In genomic region chr22:28909375-28909774, GRCh38 we compare ENCODE assay signal across 12 cellular contexts. TPM values are rescaled to one million over a fixed set of nuclear protein-coding genes. Genes with fewer than 3 reads are reported as not detected.
DNase-seq lines count a peak whose midpoint lies in the region; ATAC-seq, FAIRE-seq and TF ChIP-seq lines count a peak whose summit lies in the region.
"Had no signal": no experiment of that assay in that cellular context is flagged by ENCODE, and none has a peak within 500 bp of the region (broad histone marks: within the 10 kb centered on the region; RNA-seq: fewer than 3 reads in every experiment).

No MANE protein-coding gene starts in this region.

- H2AFZ ChIP-seq in keratinocyte (ENCODE audit: control insufficient read depth, low read length), result no peak overlapping the region

- no peak for FAIRE-seq in keratinocyte (lab: Jason Lieb, UNC)
- FAIRE-seq: colon had no signal

- H3K9me1 ChIP-seq in keratinocyte (ENCODE audit: control insufficient read depth, extremely low read depth, insufficient read depth, low read length), result peaks cover 3% of the 10 kb centered on the region

- no peaks in the 10 kb centered on the region for H3K36me3 ChIP-seq in keratinocyte (ENCODE audit: control insufficient read depth in 2 of 2, extremely low read depth in 1 of 2, insufficient read depth in 2 of 2, low read length in 2 of 2)

- no peaks in the 10 kb centered on the region for H3K9me3 ChIP-seq in keratinocyte (ENCODE audit: control insufficient read depth, low read depth, low read length)

- H4K20me1 ChIP-seq in keratinocyte (ENCODE audit: control insufficient read depth, extremely low read depth, insufficient read depth, low read length), result no peaks in the 10 kb centered on the region

- no peak overlapping the region for H3K4me3 ChIP-seq in keratinocyte (ENCODE audit: control insufficient read depth in 2 of 3, extremely low read depth in 1 of 3, insufficient read depth in 2 of 3, low read depth in 1 of 3, low read length in 3 of 3)

- no peaks in the 10 kb centered on the region for H3K27me3 ChIP-seq in keratinocyte (ENCODE audit: control insufficient read depth, extremely low read depth, insufficient read depth, low read length)

- H3K4me1 ChIP-seq in keratinocyte (ENCODE audit: control insufficient read depth, extremely low read depth, insufficient read depth, low read length), result peaks cover 18% of the 10 kb centered on the region

- peaks cover 4% of the 10 kb centered on the region for H3K79me2 ChIP-seq in keratinocyte (ENCODE audit: control insufficient read depth, insufficient read depth, low read length)

- H3K9ac ChIP-seq in keratinocyte (ENCODE audit: control insufficient read depth, extremely low read depth, insufficient read depth, low read length), result no peak overlapping the region

- H3K4me2 ChIP-seq in keratinocyte (ENCODE audit: control insufficient read depth, extremely low read depth, insufficient read depth, low read depth, low read length), result no peak overlapping the region

- peak; percentile 57 to 72 for DNase-seq in activated CD4-positive, alpha-beta T cell treated with anti-CD3 and anti-CD28 coated beads for 24 hours (ENCODE audit: low read depth in 2 of 2)
- DNase-seq in activated CD4-positive, alpha-beta T cell treated with anti-CD3 and anti-CD28 coated beads for 1 hour, result no peak
- peak; percentile 65 for DNase-seq in activated T-cell treated with anti-CD3 and anti-CD28 coated beads for 48 hours (ENCODE audit: low read depth)
- no peak for DNase-seq in keratinocyte (ENCODE audit: low read depth, low spot score)
- DNase-seq in stimulated activated CD8-positive, alpha-beta memory T cell treated with anti-CD3 and anti-CD28 coated beads, Interleukin-7, amount 100 ng/mL, for 48 hours (ENCODE audit: extremely low read depth in 1 of 2, low read depth in 1 of 2), result peak; percentile 37 to 82
- no peak for DNase-seq in SW480 (ENCODE audit: low spot score)
- DNase-seq: glutamatergic neuron, NCI-H748 treated with DMSO at 0.1 percent for 48 hours had no signal

- peak overlapping the region; percentile 15 for H3K27ac ChIP-seq in keratinocyte (ENCODE audit: control insufficient read depth, insufficient read depth, low read length)
- H3K27ac ChIP-seq: 22Rv1 had no signal

- dilution Hi-C loops in keratinocyte (cut with MboI; ENCODE audit: extremely low pct_ligation_motif_present, low sequenced_read_pairs), result no loop called here

- ATAC-seq in HG02588 (IDR thresholded peaks at IDR 0.05; ENCODE audit: unreplicated experiment), result no peak
- no peak for ATAC-seq in GM21515 (IDR thresholded peaks at IDR 0.05; ENCODE audit: unreplicated experiment)

- TF ChIP-seq CTCF in keratinocyte (optimal IDR thresholded peaks at IDR 0.05 in 1 of 3, IDR thresholded peaks at IDR 0.05 in 1 of 3, conservative IDR thresholded peaks at IDR 0.05 in 1 of 3; ENCODE audit: extremely low read depth in 1 of 3, insufficient read depth in 2 of 3, low read length in 3 of 3), result no peak

RNA-seq across cellular contexts. Expression of gene ZNRF3, which starts 26.0 kb away (rescaled TPM):
- 2.1 to 4.0 TPM (median 2.6 TPM) in 3 replicates for polyA plus RNA-seq in keratinocyte
- 1.1 TPM for polyA plus RNA-seq in keratinocyte (2011; ENCODE audit: low read depth)
- polyA plus RNA-seq in keratinocyte (2011; cell fraction: cytosol; rRNA removed), result 1.5 and 1.6 TPM in 2 replicates
- polyA plus RNA-seq in keratinocyte (2011; cell fraction: nucleus; rRNA removed), result 6.3 and 6.8 TPM in 2 replicates
- 1.7 and 3.6 TPM in 2 replicates for polyA plus RNA-seq in keratinocyte (2012; ENCODE audit: low replicate concordance)
- polyA minus RNA-seq in keratinocyte, result 3.3 to 7.0 TPM (median 3.6 TPM) in 3 replicates
- polyA minus RNA-seq in keratinocyte (2011; cell fraction: cytosol; rRNA and poly(A)+ RNA removed), result 6.1 TPM
- polyA minus RNA-seq in keratinocyte (2011; cell fraction: nucleus; rRNA and poly(A)+ RNA removed), result 11.2 and 11.9 TPM in 2 replicates

Comparison
In these comparisons a context has a peak if more than half of its experiments do, and no peak if none do; other contexts are left out.
1. DNase-seq: peak in activated CD4-positive, alpha-beta T cell treated with anti-CD3 and anti-CD28 coated beads for 24 hours (2 of 2), activated T-cell treated with anti-CD3 and anti-CD28 coated beads for 48 hours (single experiment) and stimulated activated CD8-positive, alpha-beta memory T cell treated with anti-CD3 and anti-CD28 coated beads, Interleukin-7, amount 100 ng/mL, for 48 hours (2 of 2); none in activated CD4-positive, alpha-beta T cell treated with anti-CD3 and anti-CD28 coated beads for 1 hour (single experiment), keratinocyte (single experiment) and SW480 (single experiment).